23 cellular contexts compared by ENCODE assay signal in genomic region chr11:2804189-2804588, GRCh38.
DNase-seq lines count a peak whose midpoint lies in the region; ATAC-seq, FAIRE-seq and TF ChIP-seq lines count a peak whose summit lies in the region.
"Had no signal": no experiment of that assay in that cellular context is flagged by ENCODE, and none has a peak within 500 bp of the region (broad histone marks: within the 10 kb centered on the region; RNA-seq: fewer than 3 reads in every experiment).

No MANE protein-coding gene starts in this region.

- ATAC-seq in left cardiac atrium: no peak
- ATAC-seq: stimulated activated naive B cell treated with anti-CD40 and anti-IgM and Interleukin-4, amounts not matched to agents 10 μg/mL and 1 μg/mL and 100 μg/mL, for 72 hours had no signal

- no peak overlapping the region for H2AK5ac ChIP-seq in H1 (ENCODE audit: low read depth, low read length)

- H3K27ac ChIP-seq in H1 (ENCODE audit: low read depth, low read length): no peak overlapping the region
- no peak overlapping the region for H3K27ac ChIP-seq in neural progenitor cell
- H3K27ac ChIP-seq: epithelial cell of prostate, tibial artery had no signal

- H2AFZ ChIP-seq in H1 (ENCODE audit: low read length): no peak overlapping the region
- H2AFZ ChIP-seq in neural progenitor cell (replicated peaks): no peak overlapping the region
- H2AFZ ChIP-seq: GM23338 had no signal

- WGBS in H1 (ENCODE audit: extremely low coverage in 1 of 2, insufficient coverage in 1 of 2, insufficient read length in 1 of 2, insufficient replicate concordance in 2 of 2, low coverage in 1 of 2, low lambda C conversion rate in 2 of 2, missing lambda C conversion rate in 1 of 2), 2 experiments: 93% methylated on average over 10 of the region's 10 CpGs; no CpG with 5 or more reads in 1 of the 2 experiments

- DNase-seq in left cardiac atrium: peak; percentile 7
- DNase-seq in cardiac septum (ENCODE audit: low spot score): no peak
- peak in 1 of 2 experiments; percentile 34 for DNase-seq in H1 (ENCODE audit: low read depth in 1 of 2, low spot score in 2 of 2)
- DNase-seq in neural progenitor cell (ENCODE audit: low spot score): no peak
- DNase-seq in ureter (ENCODE audit: low spot score): peak; percentile 42
- no peak for DNase-seq in iPS-NIHi7 (ENCODE audit: extremely low spot score)
- no peak for DNase-seq in NCI-H1436 treated with DMSO at 0.1 percent for 48 hours (lab: John Stamatoyannopoulos, UW)
- DNase-seq in GM19238 (ENCODE audit: insufficient read length, low spot score): no peak
- DNase-seq: activated CD4-positive, alpha-beta T cell treated with anti-CD3 and anti-CD28 coated beads, Interleukin-2, amount 50 U/mL, for 4 hours; activated naive CD4-positive, alpha-beta T cell treated with Interleukin-2 at 50 U/mL for 16 hours; CD4-positive, alpha-beta memory T cell; DMS53; IMR-90; MV-4-11; naive B cell; NCI-H2081; NCI-H510A; RPMI8226; stimulated activated naive B cell treated with anti-CD40 and anti-IgM and Interleukin-4, amounts not matched to agents 10 μg/mL and 1 μg/mL and 100 μg/mL, for 72 hours had no signal

- H4K91ac ChIP-seq in H1 (replicated peaks; ENCODE audit: insufficient read length, low read length): no peak overlapping the region

- H3K14ac ChIP-seq in H1 (ENCODE audit: insufficient read length): no peak overlapping the region

- peaks cover 3% of the 10 kb centered on the region for H3K36me3 Mint-ChIP-seq in neural progenitor cell

- H4K20me1 ChIP-seq in H1 (replicated peaks in 1 of 2; ENCODE audit: control insufficient read depth in 1 of 2, insufficient read depth in 2 of 2, low read length in 2 of 2): no peaks in the 10 kb centered on the region
- no peaks in the 10 kb centered on the region for H4K20me1 ChIP-seq in neural progenitor cell (ENCODE audit: low read depth)

- H3K23ac ChIP-seq in H1 (ENCODE audit: insufficient read length): no peak overlapping the region

- no peak overlapping the region for H4K8ac ChIP-seq in H1 (ENCODE audit: extremely low read depth, insufficient read depth, low read length)

- H3K79me2 ChIP-seq in H1 (ENCODE audit: control insufficient read depth in 1 of 2, insufficient read depth in 2 of 2, low read length in 2 of 2) (no peaks in the 10 kb centered on the region), neural progenitor cell (ENCODE audit: low read depth) (no peaks in the 10 kb centered on the region)

- TF ChIP-seq CTCF in H1 (IDR thresholded peaks at IDR 0.05; ENCODE audit: control extremely low read depth in 1 of 3, insufficient read depth in 1 of 3, low read depth in 1 of 3, low read length in 3 of 3) (no peak), neural progenitor cell (IDR thresholded peaks at IDR 0.05) (no peak)

- H3K27me3 ChIP-seq in H1 (replicated peaks in 1 of 4; ENCODE audit: control insufficient read depth in 3 of 4, extremely low read depth in 1 of 4, insufficient read depth in 3 of 4, low read length in 3 of 4) (peaks cover 0 to 32% (median 14%) of the 10 kb centered on the region in 4 experiments; a peak in 6 of 7 replicates), neural progenitor cell (peaks cover 21% of the 10 kb centered on the region)

- H2BK120ac ChIP-seq in H1 (replicated peaks; ENCODE audit: low read depth, low read length): no peak overlapping the region

- H3K27ac Mint-ChIP-seq in neural progenitor cell: peak overlapping the region; percentile 98
- H3K27ac Mint-ChIP-seq: CD4-positive, alpha-beta memory T cell; GM23338; naive B cell; stimulated activated naive B cell treated with anti-CD40 and anti-IgM and Interleukin-4, amounts not matched to agents 10 μg/mL and 1 μg/mL and 100 μg/mL, for 72 hours had no signal

- peaks cover 19% of the 10 kb centered on the region for H3K27me3 Mint-ChIP-seq in neural progenitor cell (ENCODE audit: insufficient read depth, low read depth)
- H3K27me3 Mint-ChIP-seq: CD4-positive, alpha-beta memory T cell; stimulated activated naive B cell treated with anti-CD40 and anti-IgM and Interleukin-4, amounts not matched to agents 10 μg/mL and 1 μg/mL and 100 μg/mL, for 72 hours had no signal

- H3K4ac ChIP-seq in H1 (replicated peaks; ENCODE audit: insufficient read length, low read depth, low read length): no peak overlapping the region

- H2BK5ac ChIP-seq in H1 (ENCODE audit: low read depth, low read length): no peak overlapping the region

- H3K4me3 ChIP-seq in H1 (ENCODE audit: extremely low read depth in 1 of 4, insufficient read depth in 2 of 4, low read depth in 3 of 4, low read length in 4 of 4): no peak overlapping the region
- no peak overlapping the region for H3K4me3 ChIP-seq in neural progenitor cell
- H3K4me3 ChIP-seq: GM23338, tibial artery had no signal

- H3K4me2 ChIP-seq in H1 (ENCODE audit: insufficient read depth in 1 of 2, low read depth in 2 of 2, low read length in 2 of 2) (no peak overlapping the region), neural progenitor cell (no peak overlapping the region)
- H3K4me2 ChIP-seq: GM23338 had no signal

- no peak for TF ChIP-seq EP300 in H1 (IDR thresholded peaks at IDR 0.05; ENCODE audit: borderline replicate concordance in 1 of 2, low read depth in 2 of 2, low read length in 2 of 2)

- no peak for TF ChIP-seq RAD21 in H1 (IDR thresholded peaks at IDR 0.05 in 1 of 2, conservative IDR thresholded peaks at IDR 0.05 in 1 of 2; ENCODE audit: low read depth in 2 of 2, low read length in 2 of 2)

- no peaks in the 10 kb centered on the region for H3F3A ChIP-seq in neural progenitor cell (ENCODE audit: low read depth)

- H3K18ac ChIP-seq in H1 (ENCODE audit: extremely low read depth, low read length): no peak overlapping the region

- no peak overlapping the region for H2BK12ac ChIP-seq in H1 (ENCODE audit: low read depth, low read length)

- no peak overlapping the region for H4K5ac ChIP-seq in H1 (ENCODE audit: insufficient read length, low read depth, low read length)

- H3K9me3 Mint-ChIP-seq in neural progenitor cell: peaks cover 3% of the 10 kb centered on the region

- no peak overlapping the region for H3K4me3 Mint-ChIP-seq in neural progenitor cell
- H3K4me3 Mint-ChIP-seq: GM23338; naive B cell; stimulated activated naive B cell treated with anti-CD40 and anti-IgM and Interleukin-4, amounts not matched to agents 10 μg/mL and 1 μg/mL and 100 μg/mL, for 72 hours had no signal

- no peak overlapping the region for H3K56ac ChIP-seq in H1 (replicated peaks; ENCODE audit: insufficient read length, low read depth, low read length)

- H3K9ac ChIP-seq in H1 (replicated peaks in 1 of 4; ENCODE audit: extremely low read depth in 1 of 4, low read depth in 3 of 4, low read length in 3 of 4) (no peak overlapping the region), neural progenitor cell (no peak overlapping the region)

- no peak for FAIRE-seq in H1 (lab: Jason Lieb, UNC)
- FAIRE-seq: colon had no signal

- CTCF ChIA-PET in H1 (lab: Charles Lee; ENCODE audit: partially characterized antibody): interaction anchor here (0.8 to 3.2 kb wide), 6 partner anchors 13 to 638 kb away, joined by 3 to 7 read pairs (median 4); no protein-coding TSS in a partner anchor

- H3K9me3 ChIP-seq in H1 (ENCODE audit: insufficient read depth in 2 of 2, low read depth in 1 of 2, low read length in 1 of 2): peaks cover 0 to 4% of the 10 kb centered on the region in 2 experiments; a peak in 1 of 4 replicates
- no peaks in the 10 kb centered on the region for H3K9me3 ChIP-seq in neural progenitor cell (ENCODE audit: low read depth)
- H3K9me3 ChIP-seq: tibial artery had no signal

- peaks cover 8% of the 10 kb centered on the region; the same call in 1 of the 2 replicates for H3K23me2 ChIP-seq in H1 (ENCODE audit: low read depth, low read length)

- H2BK15ac ChIP-seq in H1 (ENCODE audit: low read length): 0 out of 2 replicates have a peak overlapping the region, but pooled peaks have one; percentile 37

- peaks cover 31% of the 10 kb centered on the region for H3K4me1 Mint-ChIP-seq in neural progenitor cell

- no peak for TF ChIP-seq POLR2A in H1 (IDR thresholded peaks at IDR 0.05; ENCODE audit: control extremely low read depth in 1 of 2, low read depth in 2 of 2, low read length in 2 of 2)

- H3K79me1 ChIP-seq in H1 (ENCODE audit: low read depth, low read length): no peaks in the 10 kb centered on the region

- POLR2A ChIA-PET in H1 (lab: Charles Lee; ENCODE audit: partially characterized antibody): interaction anchor here (0.6 to 1.1 kb wide), 5 partner anchors 15 to 105 kb away, joined by 3 to 4 read pairs (median 3); no protein-coding TSS in a partner anchor

- H3K4me1 ChIP-seq in H1 (replicated peaks in 1 of 4; ENCODE audit: control insufficient read depth in 3 of 4, insufficient read depth in 4 of 4, low read length in 3 of 4) (peaks cover 3 to 8% (median 4%) of the 10 kb centered on the region in 4 experiments; a peak in 6 of 7 replicates), neural progenitor cell (peaks cover 24% of the 10 kb centered on the region)

- intact Hi-C loops in left cardiac atrium (cut with DNase I): no loop called here
- intact Hi-C loops in cardiac septum (cut with DNase I): no loop called here

- H3K36me3 ChIP-seq in H1 (ENCODE audit: control insufficient read depth in 2 of 4, insufficient read depth in 4 of 4, low read length in 3 of 4) (no peaks in the 10 kb centered on the region), neural progenitor cell (no peaks in the 10 kb centered on the region)
- H3K36me3 ChIP-seq: tibial artery had no signal

- no peak overlapping the region for H2BK20ac ChIP-seq in H1 (ENCODE audit: low read length)

TF ChIP-seq in H1, 55 proteins besides CTCF, POLR2A, EP300 and RAD21:
- no peak for TF ChIP-seq GTF2F1 (IDR thresholded peaks at IDR 0.05; ENCODE audit: borderline replicate concordance, low read depth, low read length)
- no peak for TF ChIP-seq TCF12 (IDR thresholded peaks at IDR 0.05; ENCODE audit: low read depth, low read length)
- TF ChIP-seq HDAC6 (IDR thresholded peaks at IDR 0.05; ENCODE audit: low read depth, low read length): no peak
- TF ChIP-seq CBX8 (IDR thresholded peaks at IDR 0.05; ENCODE audit: borderline replicate concordance, low read depth, low read length): no peak
- no peak for TF ChIP-seq MAX (IDR thresholded peaks at IDR 0.05)
- no peak for TF ChIP-seq YY1 (IDR thresholded peaks at IDR 0.05; ENCODE audit: low read depth, low read length)
- no peak for TF ChIP-seq E2F6 (IDR thresholded peaks at IDR 0.05)
- TF ChIP-seq SIRT6 (IDR thresholded peaks at IDR 0.05; ENCODE audit: low read length): no peak
- no peak for TF ChIP-seq RXRA (IDR thresholded peaks at IDR 0.05; ENCODE audit: insufficient read depth, low read depth, low read length)

Comparison
In these comparisons a context has a peak if more than half of its experiments do, and no peak if none do; other contexts are left out.
1. DNase-seq: peak in left cardiac atrium (single experiment) and ureter (single experiment); none in cardiac septum (single experiment), neural progenitor cell (single experiment), iPS-NIHi7 (single experiment), NCI-H1436 treated with DMSO at 0.1 percent for 48 hours (single experiment) and GM19238 (single experiment).